8 cellular contexts compared by ENCODE assay signal in genomic region chr14:53539489-53540126, GRCh38.
A peak's percentile ranks its signal among the peaks of the same experiment; 100 is the strongest.
DNase-seq lines count a peak whose midpoint lies in the region; ATAC-seq, FAIRE-seq and TF ChIP-seq lines count a peak whose summit lies in the region.

No MANE protein-coding gene starts in this region.

- TF ChIP-seq EP300 in K562 (IDR thresholded peaks at IDR 0.05; ENCODE audit: low read length): no peak

- H3K4me3 ChIP-seq in DND-41 (ENCODE audit: low read depth in 1 of 2, low read length in 2 of 2) (no peak overlapping the region), Karpas-422 (ENCODE audit: low read length) (no peak overlapping the region), K562 (no peak overlapping the region), iPS DF 6.9 (ENCODE audit: low read length) (no peak overlapping the region)

- in situ Hi-C loops in K562 (cut with MboI): loop anchor here (25.0 kb wide), 1 partner anchor 1248 kb away; no protein-coding TSS in a partner anchor

- no peaks in the 10 kb centered on the region for H3K9me1 ChIP-seq in K562 (ENCODE audit: control insufficient read depth, insufficient read depth, low read length)

- H4K20me1 ChIP-seq in DND-41 (ENCODE audit: insufficient read depth, low read length) (no peaks in the 10 kb centered on the region), Karpas-422 (ENCODE audit: insufficient read depth, low read depth, low read length) (no peaks in the 10 kb centered on the region), K562 (replicated peaks; ENCODE audit: control insufficient read depth, insufficient read depth, low read length) (no peaks in the 10 kb centered on the region)

- POLR2A ChIA-PET in K562 (lab: Yijun Ruan, JAX): no interaction called here

- H3K79me2 ChIP-seq in DND-41 (ENCODE audit: insufficient read depth, low read length) (no peaks in the 10 kb centered on the region), Karpas-422 (ENCODE audit: low read length) (no peaks in the 10 kb centered on the region), K562 (ENCODE audit: control insufficient read depth, insufficient read depth, low read length) (no peaks in the 10 kb centered on the region)

- peak; percentile 34 to 54 for TF ChIP-seq RAD21 in K562 (CRISPR knock-in tag; conservative IDR thresholded peaks at IDR 0.05 in 1 of 2, IDR thresholded peaks at IDR 0.05 in 1 of 2)

- no peak for TF ChIP-seq POLR2A in K562 (conservative IDR thresholded peaks at IDR 0.05)

- FAIRE-seq in K562 (lab: Jason Lieb, UNC): no peak

- peak overlapping the region; percentile 1; the same call in 1 of the 2 replicates for H3K27ac ChIP-seq in DND-41 (ENCODE audit: low read length)
- no peak overlapping the region for H3K27ac ChIP-seq in Karpas-422 (ENCODE audit: low read length)
- no peak overlapping the region for H3K27ac ChIP-seq in K562 (ENCODE audit: extremely low read depth, low read depth, low read length)
- H3K27ac ChIP-seq in iPS DF 6.9 (ENCODE audit: low read length): no peak overlapping the region

- H3K4me2 ChIP-seq in DND-41 (ENCODE audit: insufficient read depth, low read length) (no peak overlapping the region), Karpas-422 (ENCODE audit: low read depth, low read length, poor library complexity, severe bottlenecking) (no peak overlapping the region), K562 (ENCODE audit: insufficient read depth, low read length) (no peak overlapping the region)

- TF ChIP-seq CTCF in DND-41 (IDR thresholded peaks at IDR 0.05; ENCODE audit: borderline replicate concordance, extremely low read depth, low read length, poor library complexity, severe bottlenecking): peak; percentile 91
- peak; percentile 21 to 42 (median 35); a peak in 4 of 6 replicates for TF ChIP-seq CTCF in K562 (IDR thresholded peaks at IDR 0.05 in 2 of 3, conservative IDR thresholded peaks at IDR 0.05 in 1 of 3; ENCODE audit: insufficient read depth in 2 of 3, low read depth in 1 of 3, low read length in 3 of 3)

- no peaks in the 10 kb centered on the region for H3K36me3 ChIP-seq in DND-41 (ENCODE audit: insufficient read depth, low read length)
- no peaks in the 10 kb centered on the region for H3K36me3 ChIP-seq in Karpas-422 (ENCODE audit: insufficient read depth, low read length)
- H3K36me3 ChIP-seq in K562 (ENCODE audit: control insufficient read depth, insufficient read depth, low read length): no peaks in the 10 kb centered on the region
- H3K36me3 ChIP-seq in iPS DF 6.9 (ENCODE audit: control insufficient read depth, insufficient read depth, low read length): no peaks in the 10 kb centered on the region

- peaks cover 8% of the 10 kb centered on the region for H3K4me1 ChIP-seq in DND-41 (ENCODE audit: insufficient read depth, low read length)
- H3K4me1 ChIP-seq in Karpas-422 (ENCODE audit: low read length): no peaks in the 10 kb centered on the region
- no peaks in the 10 kb centered on the region for H3K4me1 ChIP-seq in K562 (replicated peaks in 1 of 2; ENCODE audit: control insufficient read depth in 2 of 2, insufficient read depth in 2 of 2, low read length in 2 of 2)
- no peaks in the 10 kb centered on the region; the same call in 1 of the 2 replicates for H3K4me1 ChIP-seq in iPS DF 6.9 (ENCODE audit: control insufficient read depth, insufficient read depth, low read length)

- DNase-seq in DND-41: peak; percentile 74
- peak; percentile 92 for DNase-seq in Karpas-422
- peak; percentile 42 for DNase-seq in SHP77 treated with DMSO at 0.1 percent for 48 hours (lab: John Stamatoyannopoulos, UW)
- DNase-seq in K562 (ENCODE audit: extremely low read depth in 1 of 4, low spot score in 3 of 4): peak; percentile 12 to 33 (median 24)
- peak; percentile 64 for DNase-seq in iPS DF 6.9 (ENCODE audit: low read depth, low spot score)
- peak; percentile 68 for DNase-seq in smooth muscle cell of the brain vasculature (ENCODE audit: low read depth, low spot score)

- WGBS in K562 (ENCODE audit: insufficient coverage, low coverage, missing lambda C conversion rate): 0% methylated on average over 5 of the region's 5 CpGs
- WGBS in iPS DF 6.9 (ENCODE audit: insufficient coverage, insufficient read length): no CpG with 5 or more reads among the region's 5 CpGs

- H3K9me2 ChIP-seq in Karpas-422 (replicated peaks; ENCODE audit: insufficient read depth, low read length): no peaks in the 10 kb centered on the region

- H3K9ac ChIP-seq in DND-41 (ENCODE audit: low read depth, low read length) (no peak overlapping the region), Karpas-422 (ENCODE audit: low read length) (no peak overlapping the region), K562 (ENCODE audit: insufficient read depth in 1 of 2, low read depth in 2 of 2, low read length in 2 of 2) (no peak overlapping the region)

- ATAC-seq in DND-41 (ENCODE audit: insufficient read depth, low read depth) (peak; percentile 90), GM21515 (IDR thresholded peaks at IDR 0.05; ENCODE audit: unreplicated experiment) (peak; percentile 79), K562 (0 out of 3 replicates have a peak, but pooled peaks have one; percentile 31), HG03025 (IDR thresholded peaks at IDR 0.05; ENCODE audit: low FRiP score, unreplicated experiment) (no peak)

- H2AFZ ChIP-seq in DND-41 (ENCODE audit: low read depth, low read length): no peak overlapping the region
- no peak overlapping the region for H2AFZ ChIP-seq in Karpas-422 (ENCODE audit: low read length)
- H2AFZ ChIP-seq in K562 (ENCODE audit: low read depth, low read length): no peak overlapping the region

- intact Hi-C loops in K562 (cut with micrococcal nuclease): no loop called here

- H3K27me3 ChIP-seq in DND-41 (ENCODE audit: insufficient read depth, low read length, poor library complexity) (no peaks in the 10 kb centered on the region), Karpas-422 (ENCODE audit: low read length) (no peaks in the 10 kb centered on the region), K562 (ENCODE audit: control insufficient read depth in 2 of 2, insufficient read depth in 2 of 2, low read length in 2 of 2) (no peaks in the 10 kb centered on the region), iPS DF 6.9 (ENCODE audit: control insufficient read depth, insufficient read depth, low read length) (no peaks in the 10 kb centered on the region)

- CTCF ChIA-PET in K562 (lab: Yijun Ruan, JAX; ENCODE audit: low intra/inter-chr PET ratio): no interaction called here

- H3K9me3 ChIP-seq in DND-41 (ENCODE audit: insufficient read depth, low read length, severe bottlenecking): no peaks in the 10 kb centered on the region
- H3K9me3 ChIP-seq in Karpas-422 (ENCODE audit: low read length): no peaks in the 10 kb centered on the region
- H3K9me3 ChIP-seq in K562 (replicated peaks; ENCODE audit: control insufficient read depth, insufficient read depth, low read depth, low read length): no peaks in the 10 kb centered on the region
- no peaks in the 10 kb centered on the region for H3K9me3 ChIP-seq in iPS DF 6.9 (ENCODE audit: control insufficient read depth, insufficient read depth, low read length)

- no TSS peak for BruUV-seq in K562 (replicated peaks; lab: Mats Ljungman, UMichigan)

TF ChIP-seq in K562, 482 proteins besides CTCF, POLR2A, EP300 and RAD21:
- TF ChIP-seq FOXK2 (conservative IDR thresholded peaks at IDR 0.05 in 1 of 2, IDR thresholded peaks at IDR 0.05 in 1 of 2; ENCODE audit: low read depth in 2 of 2) (no peak), GABPB2 (CRISPR knock-in tag; conservative IDR thresholded peaks at IDR 0.05) (no peak), NFATC3 (IDR thresholded peaks at IDR 0.05) (no peak), NONO (IDR thresholded peaks at IDR 0.05; ENCODE audit: low read depth in 2 of 2, low read length in 1 of 2) (no peak), FOXA3 (CRISPR knock-in tag; conservative IDR thresholded peaks at IDR 0.05 in 1 of 2, IDR thresholded peaks at IDR 0.05 in 1 of 2) (no peak), ZBTB26 (CRISPR knock-in tag; IDR thresholded peaks at IDR 0.05) (no peak), CBFB (CRISPR knock-in tag; IDR thresholded peaks at IDR 0.05) (no peak), BACH1 (tag; IDR thresholded peaks at IDR 0.05) (no peak), E4F1 (CRISPR knock-in tag; IDR thresholded peaks at IDR 0.05; ENCODE audit: borderline replicate concordance) (no peak), NFXL1 (CRISPR knock-in tag; IDR thresholded peaks at IDR 0.05) (no peak), ZNF511 (CRISPR knock-in tag; IDR thresholded peaks at IDR 0.05) (no peak), NR2C2 (CRISPR knock-in tag; IDR thresholded peaks at IDR 0.05) (no peak), NR2C2 (tag; IDR thresholded peaks at IDR 0.05) (no peak), ZFP36 (IDR thresholded peaks at IDR 0.05; ENCODE audit: low read depth, low read length, partially characterized antibody) (no peak)

Comparison
In these comparisons a context has a peak if more than half of its experiments do, and no peak if none do; other contexts are left out.
1. DNase-seq: peak in every context shown above with its lines; median percentile 92 in Karpas-422; 74 in DND-41; 68 in smooth muscle cell of the brain vasculature; 64 in iPS DF 6.9; 42 in SHP77 treated with DMSO at 0.1 percent for 48 hours; 24 in K562.